1 cellular context compared by ENCODE assay signal in the genomic region with DNA sequence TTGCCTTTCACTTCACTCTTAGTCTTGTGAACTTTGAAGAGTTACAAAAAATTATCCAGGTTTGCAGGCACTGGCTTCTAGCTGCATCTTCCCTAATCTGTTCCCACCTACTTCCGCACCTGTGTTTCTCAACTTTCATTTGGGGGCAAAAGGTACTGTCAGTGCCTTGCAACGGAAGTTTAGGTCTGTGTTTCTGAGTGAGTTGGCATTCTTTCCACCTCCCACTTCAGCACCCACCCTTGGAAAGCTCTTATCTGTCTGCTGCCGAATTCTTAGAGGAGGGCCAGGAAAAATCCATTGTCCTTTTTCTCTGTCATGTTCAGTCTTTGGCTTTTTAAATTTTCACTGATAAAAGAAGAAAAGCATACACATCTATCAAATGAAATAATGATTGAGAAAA.
TF ChIP-seq lines count a peak whose summit lies in the region.

No MANE protein-coding gene starts in this region.

TF ChIP-seq in K562, 482 proteins besides CTCF, POLR2A, EP300 and RAD21 (continues in another document):
- no peak for TF ChIP-seq ZNF583 (CRISPR knock-in tag; IDR thresholded peaks at IDR 0.05)
- TF ChIP-seq, protein P1, sequence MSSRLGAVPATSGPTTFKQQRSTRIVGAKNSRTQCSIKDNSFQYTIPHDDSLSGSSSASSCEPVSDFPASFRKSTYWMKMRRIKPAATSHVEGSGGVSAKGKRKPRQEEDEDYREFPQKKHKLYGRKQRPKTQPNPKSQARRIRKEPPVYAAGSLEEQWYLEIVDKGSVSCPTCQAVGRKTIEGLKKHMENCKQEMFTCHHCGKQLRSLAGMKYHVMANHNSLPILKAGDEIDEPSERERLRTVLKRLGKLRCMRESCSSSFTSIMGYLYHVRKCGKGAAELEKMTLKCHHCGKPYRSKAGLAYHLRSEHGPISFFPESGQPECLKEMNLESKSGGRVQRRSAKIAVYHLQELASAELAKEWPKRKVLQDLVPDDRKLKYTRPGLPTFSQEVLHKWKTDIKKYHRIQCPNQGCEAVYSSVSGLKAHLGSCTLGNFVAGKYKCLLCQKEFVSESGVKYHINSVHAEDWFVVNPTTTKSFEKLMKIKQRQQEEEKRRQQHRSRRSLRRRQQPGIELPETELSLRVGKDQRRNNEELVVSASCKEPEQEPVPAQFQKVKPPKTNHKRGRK (tag; IDR thresholded peaks at IDR 0.05) = no peak
- TF ChIP-seq ZFP30 (CRISPR knock-in tag; IDR thresholded peaks at IDR 0.05; ENCODE audit: borderline replicate concordance) = no peak
- no peak for TF ChIP-seq SNIP1 (IDR thresholded peaks at IDR 0.05; ENCODE audit: low read depth)
- TF ChIP-seq NFE2 (IDR thresholded peaks at IDR 0.05; ENCODE audit: low read depth) = peak; percentile 56
- TF ChIP-seq EHMT2 (IDR thresholded peaks at IDR 0.05) = peak; percentile 63; the same call in 1 of the 2 replicates
- TF ChIP-seq ZNF239 (CRISPR knock-in tag; IDR thresholded peaks at IDR 0.05) = no peak
- TF ChIP-seq RBBP5 (IDR thresholded peaks at IDR 0.05; ENCODE audit: borderline replicate concordance, insufficient read depth, low read length, poor library complexity, severe bottlenecking) = no peak
- no peak for TF ChIP-seq LCOR (CRISPR knock-in tag; IDR thresholded peaks at IDR 0.05)
- 0 out of 2 replicates have a peak, but pooled peaks have one; percentile 5 for TF ChIP-seq C11orf30 (IDR thresholded peaks at IDR 0.05; ENCODE audit: low read depth)
- TF ChIP-seq DPF2 (IDR thresholded peaks at IDR 0.05) = 0 out of 2 replicates have a peak, but pooled peaks have one; percentile 16
- TF ChIP-seq ARID1B (IDR thresholded peaks at IDR 0.05) = 0 out of 2 replicates have a peak, but pooled peaks have one; percentile 19
- no peak for TF ChIP-seq MTA1 (IDR thresholded peaks at IDR 0.05; ENCODE audit: borderline replicate concordance)
- no peak for TF ChIP-seq SREBF1 (IDR thresholded peaks at IDR 0.05; ENCODE audit: borderline replicate concordance, low read depth, low read length)
- TF ChIP-seq IFI16 (CRISPR knock-in tag; IDR thresholded peaks at IDR 0.05) = no peak
- no peak for TF ChIP-seq ZNF133 (CRISPR knock-in tag; IDR thresholded peaks at IDR 0.05)
- no peak for TF ChIP-seq KDM1A (IDR thresholded peaks at IDR 0.05)
- no peak for TF ChIP-seq ZFPM2 (CRISPR knock-in tag; IDR thresholded peaks at IDR 0.05)
- no peak for TF ChIP-seq ZKSCAN3 (CRISPR knock-in tag; IDR thresholded peaks at IDR 0.05)
- TF ChIP-seq ELF2 (CRISPR knock-in tag; IDR thresholded peaks at IDR 0.05) = no peak
- no peak for TF ChIP-seq HDAC3 (IDR thresholded peaks at IDR 0.05; ENCODE audit: borderline replicate concordance, partially characterized antibody)
- no peak for TF ChIP-seq NCOR1 (IDR thresholded peaks at IDR 0.05)
- no peak for TF ChIP-seq STAT5A (IDR thresholded peaks at IDR 0.05; ENCODE audit: borderline replicate concordance, low read length)
- no peak for TF ChIP-seq HNRNPK (IDR thresholded peaks at IDR 0.05; ENCODE audit: low read depth, low read length, poor library complexity, severe bottlenecking)
- TF ChIP-seq ZEB2 (IDR thresholded peaks at IDR 0.05) = no peak
- TF ChIP-seq, protein P2, sequence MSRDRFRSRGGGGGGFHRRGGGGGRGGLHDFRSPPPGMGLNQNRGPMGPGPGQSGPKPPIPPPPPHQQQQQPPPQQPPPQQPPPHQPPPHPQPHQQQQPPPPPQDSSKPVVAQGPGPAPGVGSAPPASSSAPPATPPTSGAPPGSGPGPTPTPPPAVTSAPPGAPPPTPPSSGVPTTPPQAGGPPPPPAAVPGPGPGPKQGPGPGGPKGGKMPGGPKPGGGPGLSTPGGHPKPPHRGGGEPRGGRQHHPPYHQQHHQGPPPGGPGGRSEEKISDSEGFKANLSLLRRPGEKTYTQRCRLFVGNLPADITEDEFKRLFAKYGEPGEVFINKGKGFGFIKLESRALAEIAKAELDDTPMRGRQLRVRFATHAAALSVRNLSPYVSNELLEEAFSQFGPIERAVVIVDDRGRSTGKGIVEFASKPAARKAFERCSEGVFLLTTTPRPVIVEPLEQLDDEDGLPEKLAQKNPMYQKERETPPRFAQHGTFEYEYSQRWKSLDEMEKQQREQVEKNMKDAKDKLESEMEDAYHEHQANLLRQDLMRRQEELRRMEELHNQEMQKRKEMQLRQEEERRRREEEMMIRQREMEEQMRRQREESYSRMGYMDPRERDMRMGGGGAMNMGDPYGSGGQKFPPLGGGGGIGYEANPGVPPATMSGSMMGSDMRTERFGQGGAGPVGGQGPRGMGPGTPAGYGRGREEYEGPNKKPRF (IDR thresholded peaks at IDR 0.05; ENCODE audit: low read depth, low read length) = no peak
- TF ChIP-seq EGR1 (conservative IDR thresholded peaks at IDR 0.05) = 0 out of 2 replicates have a peak, but pooled peaks have one; percentile 5
- TF ChIP-seq, protein P3, sequence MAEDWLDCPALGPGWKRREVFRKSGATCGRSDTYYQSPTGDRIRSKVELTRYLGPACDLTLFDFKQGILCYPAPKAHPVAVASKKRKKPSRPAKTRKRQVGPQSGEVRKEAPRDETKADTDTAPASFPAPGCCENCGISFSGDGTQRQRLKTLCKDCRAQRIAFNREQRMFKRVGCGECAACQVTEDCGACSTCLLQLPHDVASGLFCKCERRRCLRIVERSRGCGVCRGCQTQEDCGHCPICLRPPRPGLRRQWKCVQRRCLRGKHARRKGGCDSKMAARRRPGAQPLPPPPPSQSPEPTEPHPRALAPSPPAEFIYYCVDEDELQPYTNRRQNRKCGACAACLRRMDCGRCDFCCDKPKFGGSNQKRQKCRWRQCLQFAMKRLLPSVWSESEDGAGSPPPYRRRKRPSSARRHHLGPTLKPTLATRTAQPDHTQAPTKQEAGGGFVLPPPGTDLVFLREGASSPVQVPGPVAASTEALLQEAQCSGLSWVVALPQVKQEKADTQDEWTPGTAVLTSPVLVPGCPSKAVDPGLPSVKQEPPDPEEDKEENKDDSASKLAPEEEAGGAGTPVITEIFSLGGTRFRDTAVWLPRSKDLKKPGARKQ (CRISPR knock-in tag; IDR thresholded peaks at IDR 0.05) = no peak
- no peak for TF ChIP-seq RNF219 (CRISPR knock-in tag; IDR thresholded peaks at IDR 0.05)
- no peak for TF ChIP-seq RBFOX2 (IDR thresholded peaks at IDR 0.05; ENCODE audit: low read depth, low read length)
- no peak for TF ChIP-seq ESRRB (CRISPR knock-in tag; IDR thresholded peaks at IDR 0.05; ENCODE audit: borderline replicate concordance)
- no peak for TF ChIP-seq NR2C1 (IDR thresholded peaks at IDR 0.05)
- TF ChIP-seq NR2C1 (tag; IDR thresholded peaks at IDR 0.05) = no peak
- no peak for TF ChIP-seq SETDB1 (IDR thresholded peaks at IDR 0.05; ENCODE audit: low read length)
- no peak for TF ChIP-seq ATF6 (CRISPR knock-in tag; IDR thresholded peaks at IDR 0.05)
- TF ChIP-seq TEAD4 (IDR thresholded peaks at IDR 0.05; ENCODE audit: low read length) = peak; percentile 36; the same call in 1 of the 2 replicates
- no peak for TF ChIP-seq TEAD4 (CRISPR knock-in tag; IDR thresholded peaks at IDR 0.05; ENCODE audit: borderline replicate concordance)
- TF ChIP-seq MAFG (tag; conservative IDR thresholded peaks at IDR 0.05) = 0 out of 2 replicates have a peak, but pooled peaks have one; percentile 8
- TF ChIP-seq ZNF224 (CRISPR knock-in tag; IDR thresholded peaks at IDR 0.05) = no peak
- TF ChIP-seq NCOA6 (IDR thresholded peaks at IDR 0.05) = no peak
- no peak for TF ChIP-seq BRCA1 (IDR thresholded peaks at IDR 0.05)
- no peak for TF ChIP-seq BRCA1 (CRISPR knock-in tag; IDR thresholded peaks at IDR 0.05)
- no peak for TF ChIP-seq CREB1 (IDR thresholded peaks at IDR 0.05)
- no peak for TF ChIP-seq CREB1 (CRISPR knock-in tag; IDR thresholded peaks at IDR 0.05)
- peak; percentile 47 for TF ChIP-seq CBFA2T2 (conservative IDR thresholded peaks at IDR 0.05)
- no peak for TF ChIP-seq BCOR (IDR thresholded peaks at IDR 0.05)
- peak; percentile 59 for TF ChIP-seq CBFA2T3 (IDR thresholded peaks at IDR 0.05)
- TF ChIP-seq TCF3 (CRISPR knock-in tag; IDR thresholded peaks at IDR 0.05) = peak; percentile 12; the same call in 1 of the 2 replicates
- TF ChIP-seq ARID4B (CRISPR knock-in tag; IDR thresholded peaks at IDR 0.05) = no peak
- TF ChIP-seq ZNF766 (CRISPR knock-in tag; conservative IDR thresholded peaks at IDR 0.05) = no peak
- TF ChIP-seq YY1 (IDR thresholded peaks at IDR 0.05; ENCODE audit: borderline replicate concordance in 1 of 3, control insufficient read depth in 1 of 3, extremely low read depth in 1 of 3, insufficient read depth in 3 of 3, insufficient read length in 1 of 3, insufficient replicate concordance in 2 of 3, low read depth in 1 of 3, low read length in 2 of 3) = no peak
- TF ChIP-seq ZFP91 (CRISPR knock-in tag; IDR thresholded peaks at IDR 0.05) = no peak
- no peak for TF ChIP-seq GTF2B (IDR thresholded peaks at IDR 0.05; ENCODE audit: extremely low read depth, insufficient read length)
- peak; percentile 28; the same call in 1 of the 2 replicates for TF ChIP-seq TAL1 (IDR thresholded peaks at IDR 0.05)
